Comparison of ENCODE assay signal across 9 cellular contexts in the genomic region with DNA sequence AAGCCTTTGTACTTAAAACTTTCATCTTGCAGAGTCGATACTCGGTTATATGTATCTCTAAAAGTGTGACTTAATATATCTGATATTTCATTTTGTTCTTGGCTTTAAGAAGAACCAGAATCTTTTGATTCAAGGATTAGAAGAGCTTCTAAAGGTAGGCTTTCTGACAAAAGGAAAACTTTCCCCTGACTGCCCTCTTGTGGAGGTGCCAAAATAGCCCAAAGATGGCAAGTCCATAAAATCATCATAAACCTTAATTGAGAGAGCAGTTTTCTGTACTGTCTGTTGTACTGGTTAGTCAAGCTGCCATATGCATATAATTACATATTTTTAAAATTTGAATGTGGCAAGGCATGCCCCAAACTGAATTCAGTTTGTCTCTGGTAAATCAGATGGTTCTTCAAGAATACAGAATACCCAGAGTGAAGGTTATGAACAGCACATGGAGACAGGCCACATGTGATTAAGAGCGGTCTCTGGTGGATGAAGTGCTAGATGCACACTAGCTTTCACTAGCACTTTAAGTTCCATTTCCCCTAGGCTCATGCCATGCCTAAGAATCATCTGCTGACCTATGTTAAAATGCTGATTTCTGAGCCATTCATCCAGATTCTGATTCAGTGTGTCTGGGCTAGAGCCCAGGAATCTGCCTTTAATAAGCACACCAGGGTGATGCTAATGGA. TPM values are rescaled to one million over a fixed set of nuclear protein-coding genes. Genes with fewer than 3 reads are reported as not detected.
A peak's percentile ranks its signal among the peaks of the same experiment; 100 is the strongest.
DNase-seq lines count a peak whose midpoint lies in the region; ATAC-seq and TF ChIP-seq lines count a peak whose summit lies in the region.
"Had no signal": no experiment of that assay in that cellular context is flagged by ENCODE, and none has a peak within 500 bp of the region (broad histone marks: within the 10 kb centered on the region; RNA-seq: fewer than 3 reads in every experiment).

No MANE protein-coding gene starts in this region.

- no peak overlapping the region for H3K27ac ChIP-seq in osteoblast (ENCODE audit: low read depth, low read length)

- no peaks in the 10 kb centered on the region for H3K27me3 ChIP-seq in osteoblast (ENCODE audit: insufficient read depth, low read length)

- no peaks in the 10 kb centered on the region for H3K79me2 ChIP-seq in osteoblast (ENCODE audit: insufficient read depth, low read length)

- H3K36me3 ChIP-seq in osteoblast (ENCODE audit: insufficient read depth, low read length), result no peaks in the 10 kb centered on the region

- H3K9me3 ChIP-seq in osteoblast (ENCODE audit: low read depth, low read length), result no peaks in the 10 kb centered on the region

- H3K4me3 ChIP-seq in LNCaP clone FGC (ENCODE audit: low read depth, low read length) (no peak overlapping the region), osteoblast (ENCODE audit: insufficient read depth, low read length) (no peak overlapping the region)

- no peak overlapping the region for H3K4me2 ChIP-seq in osteoblast (ENCODE audit: insufficient read depth, low read length)

- peak; percentile 64 for TF ChIP-seq CTCF in LNCaP clone FGC (IDR thresholded peaks at IDR 0.05; ENCODE audit: control insufficient read depth, extremely low read depth, insufficient read depth)
- no peak for TF ChIP-seq CTCF in osteoblast (IDR thresholded peaks at IDR 0.05; ENCODE audit: extremely low read depth, low read depth, low read length)

- H2AFZ ChIP-seq in osteoblast (ENCODE audit: low read length), result no peak overlapping the region

- no peaks in the 10 kb centered on the region for H4K20me1 ChIP-seq in osteoblast (ENCODE audit: insufficient read depth, low read length)

- no peak for ATAC-seq in GM18907 (IDR thresholded peaks at IDR 0.05; ENCODE audit: unreplicated experiment)
- no peak for ATAC-seq in HG03354 (IDR thresholded peaks at IDR 0.05; ENCODE audit: poor library complexity, severe bottlenecking, unreplicated experiment)
- no peak for ATAC-seq in HG03095 (IDR thresholded peaks at IDR 0.05; ENCODE audit: unreplicated experiment)

- DNase-seq in DMS79 treated with DMSO at 0.1 percent for 48 hours (lab: John Stamatoyannopoulos, UW) (peak; percentile 55), LNCaP clone FGC (ENCODE audit: low read depth) (no peak), OCI-M1 (lab: John Stamatoyannopoulos, UW) (peak; percentile 63), iPS-NIHi7 (ENCODE audit: extremely low spot score) (peak; percentile 29), osteoblast (ENCODE audit: insufficient read length, low spot score, missing footprints) (no peak)
- DNase-seq: activated gamma-delta T cell treated with Interleukin-2 at 50 U/mL for 16 hours had no signal

- H3K4me1 ChIP-seq in osteoblast (ENCODE audit: insufficient read depth, low read length), result no peaks in the 10 kb centered on the region

RNA-seq across cellular contexts. Expression of gene ELAVL4, which starts 27.7 kb away (rescaled TPM):
- total RNA-seq in osteoblast, result not detected in 2 replicates

RNA-seq across cellular contexts. Expression of gene AGBL4, which starts 57.3 kb away (rescaled TPM):
- total RNA-seq in osteoblast, result not detected in 2 replicates

Comparison
In these comparisons a context has a peak if more than half of its experiments do, and no peak if none do; other contexts are left out.
1. DNase-seq: peak in DMS79 treated with DMSO at 0.1 percent for 48 hours (single experiment), OCI-M1 (single experiment) and iPS-NIHi7 (single experiment); none in LNCaP clone FGC (single experiment) and osteoblast (single experiment).